ENCODE assay signal across 11 cellular contexts in genomic region chr6:155026366-155027045, GRCh38. TPM values are rescaled to one million over a fixed set of nuclear protein-coding genes. Genes with fewer than 3 reads are reported as not detected.
DNase-seq lines count a peak whose midpoint lies in the region; ATAC-seq and TF ChIP-seq lines count a peak whose summit lies in the region.
"Had no signal": no experiment of that assay in that cellular context is flagged by ENCODE, and none has a peak within 500 bp of the region (broad histone marks: within the 10 kb centered on the region; RNA-seq: fewer than 3 reads in every experiment).

No MANE protein-coding gene starts in this region.

- peak; percentile 95 for DNase-seq in GM23248
- peak; percentile 92 for DNase-seq in PC-3
- peak; percentile 42 for DNase-seq in epithelial cell of proximal tubule (ENCODE audit: low read depth)
- DNase-seq in gastrocnemius medialis: peak; percentile 52 to 79
- no peak for DNase-seq in NCI-H526 treated with DMSO at 0.1 percent for 48 hours (lab: John Stamatoyannopoulos, UW)
- DNase-seq: activated naive CD4-positive, alpha-beta T cell treated with anti-CD3 and anti-CD28 coated beads for 36 hours had no signal

- BruUV-seq in PC-3 (replicated peaks; lab: Mats Ljungman, UMichigan): no TSS peak

- H3K9me3 ChIP-seq in GM23248 (ENCODE audit: low read depth) (no peaks in the 10 kb centered on the region), PC-3 (ENCODE audit: low read length) (no peaks in the 10 kb centered on the region), gastrocnemius medialis (no peaks in the 10 kb centered on the region)
- H3K9me3 ChIP-seq: Peyer's patch had no signal

- H3K27me3 ChIP-seq in GM23248 (replicated peaks; ENCODE audit: insufficient read depth) (no peaks in the 10 kb centered on the region), PC-3 (ENCODE audit: low read length) (no peaks in the 10 kb centered on the region), gastrocnemius medialis (no peaks in the 10 kb centered on the region)
- H3K27me3 ChIP-seq: Peyer's patch had no signal

- in situ Hi-C loops in GM23248 (cut with MboI) (no loop called here), gastrocnemius medialis (cut with MboI; ENCODE audit: low sequenced_read_pairs in 4 of 4) (no loop called here)

- H3K4me1 ChIP-seq in GM23248 (ENCODE audit: insufficient read depth) (peaks cover 13% of the 10 kb centered on the region), PC-3 (ENCODE audit: insufficient read depth, low read length) (peaks cover 21% of the 10 kb centered on the region), gastrocnemius medialis (peaks cover 7 to 15% of the 10 kb centered on the region in 2 donors)
- H3K4me1 ChIP-seq: Peyer's patch had no signal

- no peaks in the 10 kb centered on the region for H3K79me2 ChIP-seq in GM23248 (ENCODE audit: insufficient read depth)
- no peaks in the 10 kb centered on the region for H3K79me2 ChIP-seq in PC-3 (ENCODE audit: low read length)

- no peak for TF ChIP-seq CTCF in PC-3 (conservative IDR thresholded peaks at IDR 0.05; ENCODE audit: low read depth, low read length)
- no peak for TF ChIP-seq CTCF in epithelial cell of proximal tubule (conservative IDR thresholded peaks at IDR 0.05; ENCODE audit: low read depth, low read length)
- TF ChIP-seq CTCF in gastrocnemius medialis (IDR thresholded peaks at IDR 0.05 in 4 of 5, conservative IDR thresholded peaks at IDR 0.05 in 1 of 5): no peak

- ATAC-seq in PC-3 (peak; percentile 99), gastrocnemius medialis (peak; percentile 92), GM18519 (IDR thresholded peaks at IDR 0.05; ENCODE audit: low FRiP score, unreplicated experiment) (no peak), HG03095 (IDR thresholded peaks at IDR 0.05; ENCODE audit: unreplicated experiment) (no peak)
- ATAC-seq: left lobe of liver had no signal

- H3K36me3 ChIP-seq in GM23248 (ENCODE audit: low read depth): no peaks in the 10 kb centered on the region
- no peaks in the 10 kb centered on the region for H3K36me3 ChIP-seq in PC-3 (ENCODE audit: low read depth, low read length)
- no peaks in the 10 kb centered on the region for H3K36me3 ChIP-seq in gastrocnemius medialis
- H3K36me3 ChIP-seq: Peyer's patch had no signal

- peak overlapping the region; percentile 59 for H3K4me2 ChIP-seq in GM23248 (ENCODE audit: unreplicated experiment)
- peak overlapping the region; percentile 66 for H3K4me2 ChIP-seq in PC-3 (ENCODE audit: low read length)

- H3K27ac ChIP-seq in GM23248 (peak overlapping the region; percentile 14), PC-3 (ENCODE audit: low read length) (peak overlapping the region; percentile 19; the same call in 1 of the 2 replicates), gastrocnemius medialis (peak overlapping the region; percentile 40 to 55 (median 50))
- H3K27ac ChIP-seq: HL-60, Peyer's patch had no signal

- H2AFZ ChIP-seq in GM23248 (no peak overlapping the region), PC-3 (ENCODE audit: low read length) (0 out of 2 replicates have a peak overlapping the region, but pooled peaks have one; percentile 19)

- intact Hi-C loops in PC-3 (cut with micrococcal nuclease) (no loop called here), gastrocnemius medialis (cut with DNase I; ENCODE audit: low total_unique reads) (no loop called here)

- TF ChIP-seq POLR2A in gastrocnemius medialis (IDR thresholded peaks at IDR 0.05): no peak

- H3F3A ChIP-seq in GM23248 (ENCODE audit: insufficient read depth) (peaks cover 13% of the 10 kb centered on the region), PC-3 (ENCODE audit: low read length, unreplicated experiment) (no peaks in the 10 kb centered on the region)

- H3K4me3 ChIP-seq in GM23248 (peak overlapping the region; percentile 11; the same call in 1 of the 2 replicates), PC-3 (ENCODE audit: low read length) (no peak overlapping the region), epithelial cell of proximal tubule (ENCODE audit: low read depth, low read length) (no peak overlapping the region), gastrocnemius medialis (no peak overlapping the region)
- H3K4me3 ChIP-seq: Peyer's patch had no signal

- H4K20me1 ChIP-seq in GM23248 (ENCODE audit: insufficient read depth): no peaks in the 10 kb centered on the region
- H4K20me1 ChIP-seq in PC-3 (ENCODE audit: low read length): no peaks in the 10 kb centered on the region

- POLR2A ChIA-PET in PC-3 (lab: Charles Lee; ENCODE audit: unreplicated experiment): no interaction called here

- H3K9me2 ChIP-seq in GM23248 (ENCODE audit: insufficient read depth) (no peaks in the 10 kb centered on the region), PC-3 (replicated peaks; ENCODE audit: low read length) (no peaks in the 10 kb centered on the region)

- WGBS in GM23248 (ENCODE audit: low coverage in 1 of 2, low lambda C conversion rate in 2 of 2, missing lambda C conversion rate in 2 of 2), 2 experiments: 11% methylated on average over 6 of the region's 6 CpGs

- CTCF ChIA-PET in PC-3 (lab: Charles Lee): no interaction called here

- H3K9ac ChIP-seq in GM23248 (0 out of 2 replicates have a peak overlapping the region, but pooled peaks have one; percentile 10), PC-3 (ENCODE audit: low read length) (no peak overlapping the region)

RNA-seq across cellular contexts. Expression of gene TIAM2, which starts 31.4 kb away (rescaled TPM):
- 2.6 and 5.1 TPM in 2 replicates for total RNA-seq in GM23248 (2014; rRNA removed; shearing (Covaris generic))
- 2.4 and 4.3 TPM in 2 replicates for polyA plus RNA-seq in GM23248 (2016; fragmentation: Nextera tagmentation; extraction: Ambion mirVana)
- total RNA-seq in PC-3 (2014; rRNA removed) (2.8 and 4.5 TPM in 2 replicates), epithelial cell of proximal tubule (9.9 and 13.1 TPM in 2 replicates), gastrocnemius medialis (10 to 100 TPM in 3 of 4 donors, 1 to 10 TPM in 1; 4.4 to 18.8 (median 13.6) TPM)

Comparison
In these comparisons a context has a peak if more than half of its experiments do, and no peak if none do; other contexts are left out.
1. ATAC-seq: peak in PC-3 (single experiment) and gastrocnemius medialis (2 of 2); none in GM18519 (single experiment) and HG03095 (single experiment).
2. Peak in every context shown above with its lines, with median percentiles within 50 percentile points of each other: H3K27ac ChIP-seq.